10 cellular contexts compared by ENCODE assay signal in genomic region chr20:31548823-31549512, GRCh38. TPM values are rescaled to one million over a fixed set of nuclear protein-coding genes. Genes with fewer than 3 reads are reported as not detected.
A peak's percentile ranks its signal among the peaks of the same experiment; 100 is the strongest.
DNase-seq lines count a peak whose midpoint lies in the region; ATAC-seq and TF ChIP-seq lines count a peak whose summit lies in the region.
"Had no signal": no experiment of that assay in that cellular context is flagged by ENCODE, and none has a peak within 500 bp of the region (broad histone marks: within the 10 kb centered on the region; RNA-seq: fewer than 3 reads in every experiment).

No MANE protein-coding gene starts in this region.

- BruUV-seq in Calu3 (replicated peaks; lab: Mats Ljungman, UMichigan), result no TSS peak

- H3K4me3 Mint-ChIP-seq in Calu3 (ENCODE audit: low read depth, unreplicated experiment) (peak overlapping the region; percentile 97), T-cell (peak overlapping the region; percentile 91 to 93 (median 92)), glutamatergic neuron (ENCODE audit: unreplicated experiment) (peak overlapping the region; percentile 94)

- H3K27ac ChIP-seq in 22Rv1 (peak overlapping the region; percentile 88; the same call in 1 of the 2 replicates), aorta (ENCODE audit: low read depth in 1 of 2, low read length in 2 of 2) (no peak overlapping the region), substantia nigra (ENCODE audit: low read depth, low read length, poor library complexity, severe bottlenecking) (no peak overlapping the region)

- intact Hi-C loops in Calu3 (cut with micrococcal nuclease; ENCODE audit: unreplicated experiment) (no loop called here), aorta (cut with DNase I) (no loop called here)

- DNase-seq in Calu3 (no peak), T-cell (no peak), glutamatergic neuron (no peak), aorta (no peak), substantia nigra (lab: John Stamatoyannopoulos, UW) (no peak), 8988T (no peak)
- DNase-seq: SIG-M5 had no signal

- peaks cover 36% of the 10 kb centered on the region for H3K4me1 Mint-ChIP-seq in Calu3 (ENCODE audit: low read depth, unreplicated experiment)
- peaks cover 19 to 23% (median 23%) of the 10 kb centered on the region in 3 donors for H3K4me1 Mint-ChIP-seq in T-cell
- H3K4me1 Mint-ChIP-seq in glutamatergic neuron (ENCODE audit: low read depth, unreplicated experiment), result peaks cover 33% of the 10 kb centered on the region

- POLR2A ChIA-PET in T-cell (lab: Charles Lee), result no interaction called here

- ATAC-seq in T-cell (replicated peaks in 1 of 4) (no peak), aorta (ENCODE audit: low FRiP score) (no peak), GM18511 (IDR thresholded peaks at IDR 0.05; ENCODE audit: unreplicated experiment) (no peak)
- ATAC-seq: mucosa of descending colon had no signal

- CTCF ChIA-PET in Calu3 (lab: Charles Lee), result interaction anchor here (0.8 to 1.4 kb wide), 3 partner anchors 9 to 56 kb away, joined by 3 to 6 read pairs (median 3); partner anchors contain the start of gene ID1
- CTCF ChIA-PET in T-cell (lab: Charles Lee), result interaction anchor here in 1 of 2 donors (2.3 kb wide), 1 partner anchor 64 kb away, joined by 11 read pairs; no protein-coding TSS in a partner anchor

- no peaks in the 10 kb centered on the region for H3K9me3 Mint-ChIP-seq in Calu3 (ENCODE audit: low read depth, unreplicated experiment)
- no peaks in the 10 kb centered on the region for H3K9me3 Mint-ChIP-seq in T-cell
- peaks cover 20% of the 10 kb centered on the region for H3K9me3 Mint-ChIP-seq in glutamatergic neuron (ENCODE audit: unreplicated experiment)

- no peaks in the 10 kb centered on the region for H3K4me1 ChIP-seq in aorta (ENCODE audit: control insufficient read depth in 1 of 2, insufficient read depth in 2 of 2, low read length in 2 of 2)

- H3K4me3 ChIP-seq in aorta (ENCODE audit: low read length in 2 of 2), result no peak overlapping the region
- H3K4me3 ChIP-seq: mucosa of descending colon had no signal

- no peaks in the 10 kb centered on the region for H3K9me3 ChIP-seq in aorta (ENCODE audit: control insufficient read depth, low read length)
- H3K9me3 ChIP-seq: mucosa of descending colon had no signal

- TF ChIP-seq CTCF in 22Rv1 (IDR thresholded peaks at IDR 0.05), result no peak
- TF ChIP-seq CTCF in Calu3 (IDR thresholded peaks at IDR 0.05; ENCODE audit: unreplicated experiment), result no peak
- no peak for TF ChIP-seq CTCF in glutamatergic neuron (IDR thresholded peaks at IDR 0.05; ENCODE audit: partially characterized antibody, unreplicated experiment)

- no peaks in the 10 kb centered on the region for H3K27me3 ChIP-seq in aorta (ENCODE audit: control insufficient read depth in 1 of 2, insufficient read depth in 2 of 2, low read length in 1 of 2)

- peaks cover 0 to 8% of the 10 kb centered on the region in 2 donors for H3K36me3 ChIP-seq in aorta (ENCODE audit: control insufficient read depth in 1 of 2, insufficient read depth in 2 of 2, low read length in 1 of 2)

- peaks cover 92% of the 10 kb centered on the region for H3K36me3 Mint-ChIP-seq in Calu3 (ENCODE audit: insufficient read depth, unreplicated experiment)
- H3K36me3 Mint-ChIP-seq in T-cell, result peaks cover 45% of the 10 kb centered on the region
- H3K36me3 Mint-ChIP-seq in glutamatergic neuron (ENCODE audit: unreplicated experiment), result peaks cover 16% of the 10 kb centered on the region

- 88 to 89% methylated on average over 11 of the region's 11 CpGs for WGBS in aorta, 2 donors

- H3K27me3 Mint-ChIP-seq in Calu3 (ENCODE audit: unreplicated experiment), result no peaks in the 10 kb centered on the region
- no peaks in the 10 kb centered on the region for H3K27me3 Mint-ChIP-seq in T-cell
- peaks cover 16% of the 10 kb centered on the region for H3K27me3 Mint-ChIP-seq in glutamatergic neuron (ENCODE audit: unreplicated experiment)

- H3K27ac Mint-ChIP-seq in Calu3 (ENCODE audit: unreplicated experiment), result peak overlapping the region; percentile 100
- peak overlapping the region; percentile 96 to 98 for H3K27ac Mint-ChIP-seq in T-cell
- H3K27ac Mint-ChIP-seq in glutamatergic neuron (ENCODE audit: unreplicated experiment), result peak overlapping the region; percentile 98

RNA-seq across cellular contexts. Expression of gene HM13, which starts 34.7 kb away (rescaled TPM):
- total RNA-seq in Calu3 (2022) (342 and 378 TPM in 2 replicates), T-cell (100 to 1,000 TPM; 108 to 149 (median 140) TPM), glutamatergic neuron (ENCODE audit: unreplicated experiment) (320 TPM), aorta (100 to 1,000 TPM; 136 to 139 TPM)
- 100 to 1,000 TPM in 1 of 2 donors, 10 to 100 TPM in 1; 41.8 to 108 TPM for polyA plus RNA-seq in aorta

RNA-seq across cellular contexts. Expression of gene ID1, which starts 56.1 kb away (rescaled TPM):
- total RNA-seq in Calu3 (2022), result 347 and 431 TPM in 2 replicates
- 10 to 100 TPM in 1 of 5 donors, 1 to 10 TPM in 4; 1.4 to 11.2 (median 2.2) TPM for total RNA-seq in T-cell
- total RNA-seq in glutamatergic neuron (ENCODE audit: unreplicated experiment), result 92.0 TPM
- 100 to 1,000 TPM; 170 to 396 TPM for total RNA-seq in aorta
- 100 to 1,000 TPM; 163 to 382 TPM for polyA plus RNA-seq in aorta
